8 cellular contexts compared by ENCODE assay signal in the genomic region with DNA sequence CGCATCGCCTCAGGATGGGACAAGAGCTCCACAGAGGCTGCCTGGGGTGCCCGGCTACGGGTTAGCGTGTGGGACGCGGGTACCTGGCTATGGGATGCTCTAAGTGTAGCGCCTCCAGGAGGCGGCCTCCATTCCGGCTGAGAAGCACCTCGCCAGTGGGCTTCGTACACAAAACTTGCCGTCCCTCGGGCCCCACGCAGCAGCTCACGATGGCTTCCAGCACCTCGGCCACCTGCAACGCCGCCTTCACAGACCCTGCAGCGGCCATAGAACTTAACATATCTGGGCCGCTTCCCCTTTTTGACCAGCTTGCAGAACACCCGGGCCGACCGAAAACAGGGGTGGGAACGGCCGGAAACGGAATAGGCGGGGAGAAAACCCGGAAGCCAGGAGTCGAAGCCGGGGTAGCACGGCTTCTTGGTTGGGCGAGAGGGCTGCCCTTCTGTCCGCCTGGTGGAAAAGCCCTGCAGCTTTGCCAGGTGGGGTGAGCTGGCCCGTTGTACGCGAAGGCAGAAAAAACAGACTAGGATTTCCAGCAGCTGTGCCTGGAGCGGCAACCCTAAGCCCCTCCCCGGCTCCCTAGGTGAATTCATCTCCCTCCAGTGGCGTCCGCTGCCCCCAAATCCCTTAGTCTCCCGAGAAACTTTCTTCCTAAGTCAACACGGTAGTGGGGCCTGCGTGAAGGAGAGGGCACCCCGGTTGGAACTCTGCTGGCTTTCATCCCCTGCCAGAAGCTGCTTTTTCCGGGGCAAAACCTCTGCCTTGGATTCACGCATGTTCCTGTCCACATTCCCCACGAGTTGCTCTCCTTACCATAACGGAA. TPM values are rescaled to one million over a fixed set of nuclear protein-coding genes. Genes with fewer than 3 reads are reported as not detected.
A peak's percentile ranks its signal among the peaks of the same experiment; 100 is the strongest.
DNase-seq lines count a peak whose midpoint lies in the region; ATAC-seq, FAIRE-seq and TF ChIP-seq lines count a peak whose summit lies in the region.

Gene BBS10, minus strand, starts transcription at position 337 of the 823 bp plus-strand sequence. Its CDS starts 57 bp downstream, at position 280.

- intact Hi-C loops in left ventricle myocardium superior (cut with micrococcal nuclease), result loop anchor here (10.0 kb wide), 2 partner anchors 207 to 263 kb away; partner anchors contain the start of genes NAP1L1 and OSBPL8
- intact Hi-C loops in psoas muscle (cut with DNase I), result loop anchor here (5.0 kb wide), 3 partner anchors 81 to 266 kb away; partner anchors contain the start of gene NAP1L1 (in 2 of the 2)

- peaks cover 0 to 6% of the 10 kb centered on the region in 2 donors for H3K36me3 ChIP-seq in psoas muscle (ENCODE audit: insufficient read depth in 1 of 2, low read depth in 1 of 2)

- 1% methylated on average over 48 to 49 of the region's 49 CpGs for WGBS in psoas muscle, 3 donors

- peak; percentile 92 for TF ChIP-seq POLR2A in GM12891 (IDR thresholded peaks at IDR 0.05; ENCODE audit: low read depth, low read length)

- no peaks in the 10 kb centered on the region for H3K36me3 Mint-ChIP-seq in T-cell

- peak within 1 kb of the TSS; percentile 86 for H3K27ac ChIP-seq in psoas muscle

- TF ChIP-seq CTCF in psoas muscle (IDR thresholded peaks at IDR 0.05), result peak; percentile 36

- POLR2A ChIA-PET in T-cell (lab: Charles Lee), result interaction anchor here (0.5 to 1.1 kb wide), 4 partner anchors 10 to 837 kb away, joined by 3 to 4 read pairs (median 4); no protein-coding TSS in a partner anchor

- DNase-seq in GM12891 (ENCODE audit: insufficient read length, low spot score), result peak; percentile 62
- DNase-seq in NCI-H1417 treated with DMSO at 0.1 percent for 48 hours (lab: John Stamatoyannopoulos, UW), result peak; percentile 70
- peak; percentile 63 to 93 (median 84) for DNase-seq in T-cell
- peak; percentile 58 to 94 (median 86) for DNase-seq in amygdala (lab: John Stamatoyannopoulos, UW)
- DNase-seq in left ventricle myocardium superior, result peak; percentile 93
- peak; percentile 92 to 95 for DNase-seq in psoas muscle
- DNase-seq in urothelium cell line (ENCODE audit: low spot score), result peak; percentile 87

- FAIRE-seq in GM12891 (lab: Jason Lieb, UNC) (peak; percentile 78), urothelium cell line (lab: Jason Lieb, UNC) (no peak)

- H3K4me3 ChIP-seq in psoas muscle, result peak within 1 kb of the TSS; percentile 90

- H3K4me3 Mint-ChIP-seq in T-cell, result peak within 1 kb of the TSS; percentile 91 to 94 (median 93)

- ATAC-seq in HG02798 (IDR thresholded peaks at IDR 0.05; ENCODE audit: poor library complexity, unreplicated experiment) (peak; percentile 99), T-cell (replicated peaks in 1 of 4) (peak; percentile 97 to 99 (median 99)), left ventricle myocardium superior (peak; percentile 99), psoas muscle (peak; percentile 95 to 97 (median 96))

- H3K27me3 ChIP-seq in psoas muscle (ENCODE audit: insufficient read depth in 3 of 3, low read length in 2 of 3), result no peaks in the 10 kb centered on the region

- no peaks in the 10 kb centered on the region for H3K9me3 Mint-ChIP-seq in T-cell

- H3K27ac Mint-ChIP-seq in T-cell, result peak within 1 kb of the TSS; percentile 92 to 94

- CTCF ChIA-PET in T-cell (lab: Charles Lee), result interaction anchor here (0.6 to 1.5 kb wide), 8 partner anchors 10 to 957 kb away, joined by 3 to 6 read pairs (median 4); partner anchors contain the start of gene GLIPR1L2 (in 1 of the 2)

- H3K9me3 ChIP-seq in psoas muscle, result no peaks in the 10 kb centered on the region

- H3K27me3 Mint-ChIP-seq in T-cell, result no peaks in the 10 kb centered on the region

- peaks cover 21% of the 10 kb centered on the region for H3K4me1 ChIP-seq in psoas muscle

- H3K4me1 Mint-ChIP-seq in T-cell, result peaks cover 27 to 32% (median 29%) of the 10 kb centered on the region in 3 donors

TF ChIP-seq in GM12891, 5 proteins besides CTCF, POLR2A, EP300 and RAD21:
- TF ChIP-seq SPI1 (IDR thresholded peaks at IDR 0.05; ENCODE audit: low read depth, low read length) (peak; percentile 96), POLR2AphosphoS5 (IDR thresholded peaks at IDR 0.05; ENCODE audit: low read depth, low read length) (peak; percentile 73; the same call in 1 of the 2 replicates), TAF1 (IDR thresholded peaks at IDR 0.05; ENCODE audit: low read depth, low read length) (peak; percentile 86), POU2F2 (IDR thresholded peaks at IDR 0.05; ENCODE audit: low read depth, low read length) (peak; percentile 51; the same call in 1 of the 2 replicates), PAX5 (IDR thresholded peaks at IDR 0.05; ENCODE audit: insufficient read depth, low read length, severe bottlenecking) (no peak)

RNA-seq across cellular contexts. Expression of gene BBS10, which starts in this region (rescaled TPM):
- 2.0 TPM for polyA plus RNA-seq in GM12891 (2012; ENCODE audit: low read depth, missing spikeins)
- total RNA-seq in T-cell (1 to 10 TPM; 3.1 to 8.3 (median 7.3) TPM), left ventricle myocardium superior (8.3 TPM), psoas muscle (1 to 10 TPM; 3.9 to 8.2 (median 6.7) TPM)
- polyA plus RNA-seq in psoas muscle, result 1 to 10 TPM; 3.6 to 9.1 (median 4.9) TPM

Comparison
In these comparisons a context has a peak if more than half of its experiments do, and no peak if none do; other contexts are left out.
1. Peak in every context shown above with its lines: DNase-seq, ATAC-seq, H3K4me3 ChIP-seq and H3K27ac ChIP-seq.